ENCODE assay signal across 29 cellular contexts in the genomic region with DNA sequence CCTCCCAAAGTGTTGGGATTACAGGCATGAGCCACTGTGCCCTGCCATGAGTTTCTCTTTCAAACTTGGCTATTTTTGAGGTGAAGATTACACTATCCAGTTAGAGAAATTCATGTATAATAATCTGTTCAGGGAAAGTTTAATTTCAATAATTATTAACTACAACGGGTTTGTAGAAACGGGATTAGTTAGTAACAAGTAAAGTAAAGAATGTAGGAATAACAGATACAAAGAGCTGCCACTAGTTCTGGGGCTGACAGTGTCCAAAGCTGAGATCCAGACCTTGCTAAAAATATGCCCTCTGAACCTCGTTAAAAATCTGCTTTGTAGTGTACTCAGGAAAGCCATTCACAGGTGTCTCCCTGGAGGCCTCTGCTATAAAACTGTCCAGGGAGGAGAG. TPM values are rescaled to one million over a fixed set of nuclear protein-coding genes. Genes with fewer than 3 reads are reported as not detected.
"Had no signal": no experiment of that assay in that cellular context is flagged by ENCODE, and none has a peak within 500 bp of the region (broad histone marks: within the 10 kb centered on the region; RNA-seq: fewer than 3 reads in every experiment).

No MANE protein-coding gene starts in this region.

- H3K9me3 Mint-ChIP-seq: activated CD8-positive, alpha-beta T cell treated with anti-CD3 and anti-CD28 coated beads for 36 hours; activated naive CD8-positive, alpha-beta T cell treated with anti-CD3 and anti-CD28 coated beads, Interleukin-2, amount 50 U/mL, for 24 hours; brain had no signal

- H3K27me3 ChIP-seq: ascending aorta, cardiac muscle cell, SJCRH30 had no signal

- DNase-seq: activated CD4-positive, alpha-beta T cell treated with anti-CD3 and anti-CD28 coated beads for 4 hours; activated CD8-positive, alpha-beta memory T cell treated with anti-CD3 and anti-CD28 coated beads, Interleukin-2, amount 50 U/mL, for 4 hours; activated CD8-positive, alpha-beta T cell treated with anti-CD3 and anti-CD28 coated beads for 36 hours; activated naive CD4-positive, alpha-beta T cell treated with anti-CD3 and anti-CD28 coated beads, Interleukin-2, amount 50 U/mL, for 16 hours; activated naive CD8-positive, alpha-beta T cell treated with anti-CD3 and anti-CD28 coated beads, Interleukin-2, amount 50 U/mL, for 24 hours; amniotic stem cell; KG1; NCI-H1048; NCI-H146; NCI-H187 treated with DMSO at 0.1 percent for 48 hours; NCI-H2081 treated with DMSO at 0.1 percent for 48 hours; NCI-H2171; NCI-H2227 treated with DMSO at 0.1 percent for 48 hours; NCI-H526 treated with DMSO at 0.1 percent for 48 hours; NCI-H82; Right ventricle myocardium superior; SJCRH30; SK-N-SH; T-helper 1 cell had no signal

- H3K27ac ChIP-seq: cardiac muscle cell, SJCRH30 had no signal

- H3K9ac ChIP-seq: SK-N-SH had no signal

- H3K9me3 ChIP-seq: ascending aorta, SJCRH30, SK-N-SH had no signal

- ATAC-seq: activated CD4-positive, CD25-positive, alpha-beta regulatory T cell treated with anti-CD3 and anti-CD28 coated beads, Interleukin-2, amount 50 U/mL, for 24 hours; activated CD8-positive, alpha-beta T cell treated with anti-CD3 and anti-CD28 coated beads for 36 hours; activated naive CD8-positive, alpha-beta T cell treated with anti-CD3 and anti-CD28 coated beads, Interleukin-2, amount 50 U/mL, for 24 hours; Panc1 had no signal

- H3K4me1 ChIP-seq: ascending aorta, SJCRH30 had no signal

- H3K27ac Mint-ChIP-seq: activated CD8-positive, alpha-beta T cell treated with anti-CD3 and anti-CD28 coated beads for 36 hours; activated naive CD8-positive, alpha-beta T cell treated with anti-CD3 and anti-CD28 coated beads, Interleukin-2, amount 50 U/mL, for 24 hours; brain had no signal

- H3K27me3 Mint-ChIP-seq: activated CD8-positive, alpha-beta T cell treated with anti-CD3 and anti-CD28 coated beads for 36 hours; activated naive CD8-positive, alpha-beta T cell treated with anti-CD3 and anti-CD28 coated beads, Interleukin-2, amount 50 U/mL, for 24 hours had no signal

- H3K4me1 Mint-ChIP-seq: brain had no signal

- H3K4me2 ChIP-seq: SK-N-SH had no signal

- H3K4me3 Mint-ChIP-seq: activated CD8-positive, alpha-beta T cell treated with anti-CD3 and anti-CD28 coated beads for 36 hours; activated naive CD8-positive, alpha-beta T cell treated with anti-CD3 and anti-CD28 coated beads, Interleukin-2, amount 50 U/mL, for 24 hours; brain had no signal

- H3K4me3 ChIP-seq: ascending aorta, cardiac muscle cell, SJCRH30 had no signal

RNA-seq across cellular contexts. Expression of a gene that starts 16.9 kb away (rescaled TPM):
- total RNA-seq: activated CD8-positive, alpha-beta T cell treated with anti-CD3 and anti-CD28 coated beads for 36 hours; ascending aorta; cardiac muscle cell; LHCN-M2; M059J; NCI-H460; OCI-LY7; SJCRH30; T-helper 2 cell treated with Interferon-gamma antibody and Interleukin-4, amounts not matched to agents 100 ng/mL and 5 ng/mL, for 36 hours had no signal
- polyA plus RNA-seq: cardiac muscle cell, SK-N-SH had no signal

RNA-seq across cellular contexts. Expression of a gene that starts 43.1 kb away (rescaled TPM):
- total RNA-seq: ascending aorta, cardiac muscle cell, LHCN-M2, M059J, NCI-H460, OCI-LY7, SJCRH30 had no signal
- polyA plus RNA-seq: cardiac muscle cell, SK-N-SH had no signal
